27 cellular contexts compared by ENCODE assay signal in genomic region chr6:135410856-135411255, GRCh38.
"Had no signal": no experiment of that assay in that cellular context is flagged by ENCODE, and none has a peak within 500 bp of the region (broad histone marks: within the 10 kb centered on the region; RNA-seq: fewer than 3 reads in every experiment).

No MANE protein-coding gene starts in this region.

- DNase-seq: natural killer cell; occipital lobe; ovary; posterior cingulate gyrus; psoas muscle; right cardiac atrium; right lobe of liver; sigmoid colon; stimulated activated CD4-positive, alpha-beta T cell treated with anti-CD3 and anti-CD28 coated beads, Interleukin-15, amount 100 ng/mL, for 24 hours; stimulated activated CD4-positive, alpha-beta T cell treated with anti-CD3 and anti-CD28 coated beads, Interleukin-2, amount 100 ng/mL, for 24 hours; stimulated activated CD4-positive, alpha-beta T cell treated with anti-CD3 and anti-CD28 coated beads, Interleukin-2, amount 100 ng/mL, for 48 hours; stimulated activated CD4-positive, alpha-beta T cell treated with anti-CD3 and anti-CD28 coated beads, Interleukin-4, amount 100 ng/mL, for 24 hours; stimulated activated naive B cell treated with anti-CD40 and anti-IgM and Interleukin-4, amounts not matched to agents 10 μg/mL and 1 μg/mL and 100 μg/mL, for 72 hours; stimulated activated naive CD4-positive, alpha-beta T cell treated with Interleukin-2 at 50 U/mL for 16 hours; stomach; thyroid gland; upper lobe of right lung; uterus had no signal

- H3K4me2 ChIP-seq: neural progenitor cell had no signal

- H3K27me3 Mint-ChIP-seq: progenitor cell of endocrine pancreas; stimulated activated naive B cell treated with anti-CD40 and anti-IgM and Interleukin-4, amounts not matched to agents 10 μg/mL and 1 μg/mL and 100 μg/mL, for 72 hours; stimulated activated naive CD8-positive, alpha-beta T cell treated with anti-CD3 and anti-CD28 coated beads, Interleukin-15, Interleukin-2, amounts not matched to agents 100 ng/mL and 50 ng/mL, for 24 hours; type B pancreatic cell had no signal

- H3K4me3 ChIP-seq: neural progenitor cell, ovary, psoas muscle, right lobe of liver, sigmoid colon, stomach, thoracic aorta, thyroid gland, tibial nerve, upper lobe of right lung, uterus had no signal

- H3K4me1 ChIP-seq: neural progenitor cell, parathyroid adenoma, psoas muscle, right lobe of liver, sigmoid colon, stomach, thyroid gland, tibial nerve, upper lobe of right lung, uterus had no signal

- H3K36me3 ChIP-seq: neural progenitor cell, ovary, thoracic aorta, uterus had no signal

- H3K9ac ChIP-seq: neural progenitor cell, parathyroid adenoma had no signal

- H3K79me2 ChIP-seq: parathyroid adenoma had no signal

- H3K27ac ChIP-seq: neural progenitor cell, ovary, parathyroid adenoma, psoas muscle, right lobe of liver, sigmoid colon, stomach, thoracic aorta, thyroid gland, tibial nerve, upper lobe of right lung, uterus had no signal

- H3K27ac Mint-ChIP-seq: natural killer cell; nephron; neural progenitor cell; progenitor cell of endocrine pancreas; stimulated activated effector memory CD8-positive, alpha-beta T cell treated with anti-CD3 and anti-CD28 coated beads, Interleukin-12 subunit alpha, Interleukin-12 subunit beta, amount 100 ng/mL, for 72 hours; stimulated activated naive B cell treated with anti-CD40 and anti-IgM and Interleukin-4, amounts not matched to agents 10 μg/mL and 1 μg/mL and 100 μg/mL, for 72 hours; stimulated activated naive CD8-positive, alpha-beta T cell treated with anti-CD3 and anti-CD28 coated beads, Interleukin-15, Interleukin-2, amounts not matched to agents 100 ng/mL and 50 ng/mL, for 24 hours; type B pancreatic cell had no signal

- H3K9me3 Mint-ChIP-seq: natural killer cell; nephron; neural progenitor cell; stimulated activated effector memory CD8-positive, alpha-beta T cell treated with anti-CD3 and anti-CD28 coated beads, Interleukin-12 subunit alpha, Interleukin-12 subunit beta, amount 100 ng/mL, for 72 hours; stimulated activated naive B cell treated with anti-CD40 and anti-IgM and Interleukin-4, amounts not matched to agents 10 μg/mL and 1 μg/mL and 100 μg/mL, for 72 hours; stimulated activated naive CD8-positive, alpha-beta T cell treated with anti-CD3 and anti-CD28 coated beads, Interleukin-15, Interleukin-2, amounts not matched to agents 100 ng/mL and 50 ng/mL, for 24 hours; type B pancreatic cell had no signal

- ATAC-seq: natural killer cell; psoas muscle; right cardiac atrium; right lobe of liver; stimulated activated effector memory CD8-positive, alpha-beta T cell treated with anti-CD3 and anti-CD28 coated beads, Interleukin-12 subunit alpha, Interleukin-12 subunit beta, amount 100 ng/mL, for 72 hours; stimulated activated naive B cell treated with anti-CD40 and anti-IgM and Interleukin-4, amounts not matched to agents 10 μg/mL and 1 μg/mL and 100 μg/mL, for 72 hours; upper lobe of right lung had no signal

- H3K9me3 ChIP-seq: ovary, psoas muscle, right lobe of liver, sigmoid colon, stomach, thoracic aorta, thyroid gland, tibial nerve, upper lobe of right lung, uterus had no signal

- H3K27me3 ChIP-seq: neural progenitor cell, ovary, right lobe of liver, sigmoid colon, stomach, thyroid gland, tibial nerve, upper lobe of right lung, uterus had no signal

- H3K4me1 Mint-ChIP-seq: natural killer cell; nephron; neural progenitor cell; stimulated activated effector memory CD8-positive, alpha-beta T cell treated with anti-CD3 and anti-CD28 coated beads, Interleukin-12 subunit alpha, Interleukin-12 subunit beta, amount 100 ng/mL, for 72 hours; stimulated activated naive B cell treated with anti-CD40 and anti-IgM and Interleukin-4, amounts not matched to agents 10 μg/mL and 1 μg/mL and 100 μg/mL, for 72 hours had no signal

- H3K36me3 Mint-ChIP-seq: neural progenitor cell had no signal

- H3K4me3 Mint-ChIP-seq: natural killer cell; nephron; neural progenitor cell; stimulated activated effector memory CD8-positive, alpha-beta T cell treated with anti-CD3 and anti-CD28 coated beads, Interleukin-12 subunit alpha, Interleukin-12 subunit beta, amount 100 ng/mL, for 72 hours; stimulated activated naive B cell treated with anti-CD40 and anti-IgM and Interleukin-4, amounts not matched to agents 10 μg/mL and 1 μg/mL and 100 μg/mL, for 72 hours; stimulated activated naive CD8-positive, alpha-beta T cell treated with anti-CD3 and anti-CD28 coated beads, Interleukin-15, Interleukin-2, amounts not matched to agents 100 ng/mL and 50 ng/mL, for 24 hours; type B pancreatic cell had no signal
